Comparison of ENCODE assay signal across 25 cellular contexts in genomic region chrX:151363316-151363715, GRCh38.
"Had no signal": no experiment of that assay in that cellular context is flagged by ENCODE, and none has a peak within 500 bp of the region (broad histone marks: within the 10 kb centered on the region; RNA-seq: fewer than 3 reads in every experiment).

No MANE protein-coding gene starts in this region.

- FAIRE-seq: frontal cortex had no signal

- H3K9ac ChIP-seq: neural progenitor cell had no signal

- H3K27ac ChIP-seq: brain microvascular endothelial cell, coronary artery, dorsolateral prefrontal cortex, left ventricle myocardium inferior, neural progenitor cell, right atrium auricular region, testis, transverse colon had no signal

- H3K4me3 Mint-ChIP-seq: activated CD4-positive, alpha-beta T cell treated with anti-CD3 and anti-CD28 coated beads for 36 hours; activated CD8-positive, alpha-beta T cell treated with anti-CD3 and anti-CD28 coated beads, Interleukin-2, amount 10 ng/mL, durations not matched to agents 7 days and 5 days; activated T-cell treated with anti-CD3 and anti-CD28 coated beads, Interleukin-2, amount 50 U/mL, for 72 hours; natural killer cell; neural progenitor cell had no signal

- H2AFZ ChIP-seq: neural progenitor cell had no signal

- ATAC-seq: activated CD4-positive, alpha-beta T cell treated with anti-CD3 and anti-CD28 coated beads for 36 hours; activated CD8-positive, alpha-beta T cell treated with anti-CD3 and anti-CD28 coated beads, Interleukin-2, amount 10 ng/mL, durations not matched to agents 7 days and 5 days; activated naive CD4-positive, alpha-beta T cell treated with anti-CD3 and anti-CD28 coated beads, Interleukin-2, amount 50 U/mL, for 72 hours; activated T-cell treated with anti-CD3 and anti-CD28 coated beads, Interleukin-2, amount 50 U/mL, for 72 hours; natural killer cell; stimulated activated naive CD8-positive, alpha-beta T cell treated with anti-CD3 and anti-CD28 coated beads, Interleukin-15, Interleukin-2, amounts not matched to agents 100 U/mL and 50 U/mL, for 24 hours had no signal

- H3K4me3 ChIP-seq: coronary artery, dorsolateral prefrontal cortex, left ventricle myocardium inferior, lung, neural progenitor cell, right atrium auricular region, testis, transverse colon had no signal

- H3K9me3 Mint-ChIP-seq: activated naive CD4-positive, alpha-beta T cell treated with anti-CD3 and anti-CD28 coated beads, Interleukin-2, amount 50 U/mL, for 72 hours; activated T-cell treated with anti-CD3 and anti-CD28 coated beads, Interleukin-2, amount 50 U/mL, for 72 hours; natural killer cell; neural progenitor cell had no signal

- H3K9me3 ChIP-seq: left ventricle myocardium inferior, right atrium auricular region, testis, transverse colon had no signal

- H3K4me1 Mint-ChIP-seq: activated CD4-positive, alpha-beta T cell treated with anti-CD3 and anti-CD28 coated beads for 36 hours had no signal

- H3K4me2 ChIP-seq: neural progenitor cell had no signal

- DNase-seq: activated CD4-positive, alpha-beta T cell treated with anti-CD3 and anti-CD28 coated beads for 36 hours; activated CD4-positive, CD25-positive, alpha-beta regulatory T cell; activated CD8-positive, alpha-beta T cell treated with anti-CD3 and anti-CD28 coated beads, Interleukin-2, amount 10 ng/mL, durations not matched to agents 7 days and 5 days; activated naive CD4-positive, alpha-beta T cell; activated T-cell treated with anti-CD3 and anti-CD28 coated beads for 4 hours; activated T-cell treated with anti-CD3 and anti-CD28 coated beads, Interleukin-2, amount 50 U/mL, for 72 hours; aorta; brain microvascular endothelial cell; dorsolateral prefrontal cortex; effector memory CD4-positive, alpha-beta T cell; left ventricle myocardium inferior; mesendoderm; natural killer cell; occipital lobe; stimulated activated CD4-positive, alpha-beta T cell treated with anti-CD3 and anti-CD28 coated beads, Interleukin-15, amount 100 ng/mL, for 24 hours; stimulated activated CD4-positive, alpha-beta T cell treated with anti-CD3 and anti-CD28 coated beads, Interleukin-2, amount 100 ng/mL, for 48 hours; stimulated activated naive CD8-positive, alpha-beta T cell treated with anti-CD3 and anti-CD28 coated beads, Interleukin-15, Interleukin-2, amounts not matched to agents 100 U/mL and 50 U/mL, for 24 hours; testis; transverse colon had no signal

- H3K27ac Mint-ChIP-seq: activated CD4-positive, alpha-beta T cell treated with anti-CD3 and anti-CD28 coated beads for 36 hours; activated CD8-positive, alpha-beta T cell treated with anti-CD3 and anti-CD28 coated beads, Interleukin-2, amount 10 ng/mL, durations not matched to agents 7 days and 5 days; activated naive CD4-positive, alpha-beta T cell treated with anti-CD3 and anti-CD28 coated beads, Interleukin-2, amount 50 U/mL, for 72 hours; activated T-cell treated with anti-CD3 and anti-CD28 coated beads, Interleukin-2, amount 50 U/mL, for 72 hours; natural killer cell; neural progenitor cell had no signal

- H3K4me1 ChIP-seq: left ventricle myocardium inferior, right atrium auricular region, testis, transverse colon had no signal

- H3K36me3 Mint-ChIP-seq: activated naive CD4-positive, alpha-beta T cell treated with anti-CD3 and anti-CD28 coated beads, Interleukin-2, amount 50 U/mL, for 72 hours; natural killer cell; neural progenitor cell had no signal

- H3K27me3 ChIP-seq: brain microvascular endothelial cell, neural progenitor cell, testis, transverse colon had no signal

- H3K36me3 ChIP-seq: brain microvascular endothelial cell, left ventricle myocardium inferior, neural progenitor cell, right atrium auricular region, transverse colon had no signal
